12 cellular contexts compared by ENCODE assay signal in genomic region chr6:80280258-80281010, GRCh38.
A peak's percentile ranks its signal among the peaks of the same experiment; 100 is the strongest.
DNase-seq lines count a peak whose midpoint lies in the region; ATAC-seq, FAIRE-seq and TF ChIP-seq lines count a peak whose summit lies in the region.
"Had no signal": no experiment of that assay in that cellular context is flagged by ENCODE, and none has a peak within 500 bp of the region (broad histone marks: within the 10 kb centered on the region; RNA-seq: fewer than 3 reads in every experiment).

No MANE protein-coding gene starts in this region.

- no peak overlapping the region for H3K27ac ChIP-seq in left lung
- H3K27ac ChIP-seq: body of pancreas, tibial artery had no signal

- intact Hi-C loops in left lung (cut with DNase I) = no loop called here

- H3K4me1 ChIP-seq in left lung = no peaks in the 10 kb centered on the region
- H3K4me1 ChIP-seq: body of pancreas, tibial artery had no signal

- FAIRE-seq in bronchial epithelial cell (lab: Jason Lieb, UNC) = no peak

- H3K4me3 ChIP-seq in bronchial epithelial cell (ENCODE audit: low read depth, low read length) (no peak overlapping the region), left lung (no peak overlapping the region)
- H3K4me3 ChIP-seq: body of pancreas, tibial artery had no signal

- H3K27me3 ChIP-seq in bronchial epithelial cell (ENCODE audit: control insufficient read depth, insufficient read depth, low read length) = no peaks in the 10 kb centered on the region
- no peaks in the 10 kb centered on the region for H3K27me3 ChIP-seq in left lung
- H3K27me3 ChIP-seq: body of pancreas, tibial artery had no signal

- DNase-seq in EH (ENCODE audit: low read depth) = peak; percentile 36
- peak; percentile 94 for DNase-seq in bronchial epithelial cell (ENCODE audit: low read depth)
- DNase-seq in NCI-H1930 (lab: John Stamatoyannopoulos, UW) = no peak
- DNase-seq in left lung = no peak
- DNase-seq in RPMI8226 = no peak
- DNase-seq: body of pancreas, Karpas-422, NCI-H69, tibial artery had no signal

- TF ChIP-seq CTCF in bronchial epithelial cell (IDR thresholded peaks at IDR 0.05; ENCODE audit: insufficient read depth, low read length, severe bottlenecking) (no peak), left lung (IDR thresholded peaks at IDR 0.05) (no peak)

- H3K36me3 ChIP-seq in bronchial epithelial cell (ENCODE audit: control insufficient read depth, insufficient read depth, low read length) (no peaks in the 10 kb centered on the region), left lung (no peaks in the 10 kb centered on the region)
- H3K36me3 ChIP-seq: tibial artery had no signal

- H3K9me3 ChIP-seq in left lung = no peaks in the 10 kb centered on the region
- H3K9me3 ChIP-seq: body of pancreas, tibial artery had no signal

- ATAC-seq in GM19452 (IDR thresholded peaks at IDR 0.05; ENCODE audit: unreplicated experiment) (peak; percentile 62), HG03432 (IDR thresholded peaks at IDR 0.05; ENCODE audit: unreplicated experiment) (peak; percentile 81), HG03135 (IDR thresholded peaks at IDR 0.05; ENCODE audit: unreplicated experiment) (no peak), left lung (no peak)
- ATAC-seq: body of pancreas had no signal

Comparison
In these comparisons a context has a peak if more than half of its experiments do, and no peak if none do; other contexts are left out.
1. DNase-seq: peak in EH (single experiment) and bronchial epithelial cell (single experiment); none in NCI-H1930 (0 of 2), left lung (0 of 2) and RPMI8226 (single experiment).
2. ATAC-seq: peak in GM19452 (single experiment) and HG03432 (single experiment); none in HG03135 (single experiment) and left lung (single experiment).